In genomic region chr13:79995334-79995733, GRCh38 we compare ENCODE assay signal across 13 cellular contexts.
DNase-seq lines count a peak whose midpoint lies in the region; ATAC-seq and TF ChIP-seq lines count a peak whose summit lies in the region.
"Had no signal": no experiment of that assay in that cellular context is flagged by ENCODE, and none has a peak within 500 bp of the region (broad histone marks: within the 10 kb centered on the region; RNA-seq: fewer than 3 reads in every experiment).

No MANE protein-coding gene starts in this region.

- no peak for TF ChIP-seq CTCF in HCT116 (IDR thresholded peaks at IDR 0.05 in 2 of 3, conservative IDR thresholded peaks at IDR 0.05 in 1 of 3; ENCODE audit: borderline replicate concordance in 1 of 3, insufficient read depth in 1 of 3, low read depth in 2 of 3, low read length in 2 of 3)
- TF ChIP-seq CTCF in fibroblast of the aortic adventitia (IDR thresholded peaks at IDR 0.05; ENCODE audit: insufficient read depth, low read length): no peak

- ATAC-seq in HCT116: no peak
- ATAC-seq: activated CD8-positive, alpha-beta T cell treated with anti-CD3 and anti-CD28 coated beads, Interleukin-2, amount 10 ng/mL, durations not matched to agents 7 days and 5 days; activated naive CD8-positive, alpha-beta T cell treated with anti-CD3 and anti-CD28 coated beads, Interleukin-2, amount 50 U/mL, for 24 hours; lower lobe of right lung had no signal

- no peak overlapping the region for H3K4me3 ChIP-seq in HCT116 (replicated peaks in 1 of 2; ENCODE audit: low read depth in 1 of 2, low read length in 2 of 2)
- H3K4me3 ChIP-seq in fibroblast of the aortic adventitia (ENCODE audit: low read depth, low read length): no peak overlapping the region
- H3K4me3 ChIP-seq in skeletal muscle cell (ENCODE audit: low read depth, low read length): no peak overlapping the region
- no peak overlapping the region for H3K4me3 ChIP-seq in effector memory CD4-positive, alpha-beta T cell (ENCODE audit: insufficient read depth, low read depth, low read length, poor library complexity, severe bottlenecking)
- H3K4me3 ChIP-seq: lower lobe of right lung, SK-N-MC had no signal

- CTCF ChIA-PET in HCT116 (lab: Charles Lee): no interaction called here

- no peak for TF ChIP-seq RAD21 in HCT116 (IDR thresholded peaks at IDR 0.05; ENCODE audit: low read depth)

- POLR2A ChIA-PET in HCT116 (lab: Charles Lee): no interaction called here

- no peaks in the 10 kb centered on the region for H4K20me1 ChIP-seq in HCT116 (ENCODE audit: insufficient read depth)

- H3K27ac ChIP-seq in HCT116 (ENCODE audit: low read depth, low read length): no peak overlapping the region
- no peak overlapping the region for H3K27ac ChIP-seq in effector memory CD4-positive, alpha-beta T cell (ENCODE audit: insufficient read depth, low read length, poor library complexity, severe bottlenecking)
- H3K27ac ChIP-seq: KMS-11, lower lobe of right lung, SK-N-MC had no signal

- H3K9me3 ChIP-seq in HCT116 (ENCODE audit: control insufficient read depth in 1 of 2, insufficient read depth in 1 of 2, low read depth in 1 of 2, low read length in 2 of 2): no peaks in the 10 kb centered on the region
- no peaks in the 10 kb centered on the region for H3K9me3 ChIP-seq in effector memory CD4-positive, alpha-beta T cell (ENCODE audit: control insufficient read depth, low read length)
- H3K9me3 ChIP-seq: lower lobe of right lung had no signal

- H3K79me2 ChIP-seq in HCT116 (ENCODE audit: insufficient read depth, low read length): no peaks in the 10 kb centered on the region

- H3K9ac ChIP-seq in HCT116 (ENCODE audit: low read length): no peak overlapping the region
- H3K9ac ChIP-seq: KMS-11 had no signal

- H3K9me2 ChIP-seq in HCT116 (ENCODE audit: insufficient read depth): no peaks in the 10 kb centered on the region

- no peaks in the 10 kb centered on the region for H3K36me3 ChIP-seq in HCT116 (ENCODE audit: control insufficient read depth in 1 of 2, insufficient read depth in 2 of 2, low read length in 2 of 2)
- H3K36me3 ChIP-seq in effector memory CD4-positive, alpha-beta T cell (ENCODE audit: control insufficient read depth, insufficient read depth, low read length): no peaks in the 10 kb centered on the region
- H3K36me3 ChIP-seq: lower lobe of right lung had no signal

- RAD21 ChIA-PET in HCT116 (lab: Charles Lee; ENCODE audit: low non-redundant PET in 1 of 2, low total read pairs in 2 of 2, uncharacterized antibody in 2 of 2, unreplicated experiment in 2 of 2): no interaction called here

- H3K4me2 ChIP-seq in HCT116 (ENCODE audit: low read length): no peak overlapping the region
- H3K4me2 ChIP-seq: KMS-11 had no signal

- DNase-seq in HCT116 (ENCODE audit: low read depth, low spot score) (no peak), SW 1271 (lab: John Stamatoyannopoulos, UW) (peak; percentile 11 to 47), fibroblast of the aortic adventitia (ENCODE audit: low read depth) (peak; percentile 74), skeletal muscle cell (ENCODE audit: low read depth) (peak; percentile 49), NCI-H1105 treated with DMSO at 0.1 percent for 48 hours (lab: John Stamatoyannopoulos, UW) (no peak), activated T-cell treated with anti-CD3 and anti-CD28 coated beads for 4 hours (no peak)
- no peak for DNase-seq in effector memory CD4-positive, alpha-beta T cell
- DNase-seq: activated CD8-positive, alpha-beta T cell treated with anti-CD3 and anti-CD28 coated beads, Interleukin-2, amount 10 ng/mL, durations not matched to agents 7 days and 5 days; activated naive CD8-positive, alpha-beta T cell treated with anti-CD3 and anti-CD28 coated beads, Interleukin-2, amount 50 U/mL, for 24 hours; lower lobe of right lung; NCI-H345 had no signal

- H2AFZ ChIP-seq in HCT116 (ENCODE audit: low read depth, low read length, poor library complexity, severe bottlenecking): no peak overlapping the region

- H3K27me3 ChIP-seq in HCT116 (ENCODE audit: insufficient read depth, low read length): no peaks in the 10 kb centered on the region
- no peaks in the 10 kb centered on the region for H3K27me3 ChIP-seq in effector memory CD4-positive, alpha-beta T cell (replicated peaks; ENCODE audit: control insufficient read depth, insufficient read depth, low read length, poor library complexity, severe bottlenecking)

- peaks cover 0 to 8% of the 10 kb centered on the region in 2 experiments; a peak in 1 of 4 replicates for H3K4me1 ChIP-seq in HCT116 (ENCODE audit: control insufficient read depth in 1 of 2, insufficient read depth in 2 of 2, low read length in 2 of 2)
- H3K4me1 ChIP-seq in effector memory CD4-positive, alpha-beta T cell (ENCODE audit: control insufficient read depth, insufficient read depth, low read length, poor library complexity, severe bottlenecking): no peaks in the 10 kb centered on the region
- H3K4me1 ChIP-seq: lower lobe of right lung had no signal

- no TSS peak for BruUV-seq in HCT116 (replicated peaks; lab: Mats Ljungman, UMichigan)

- intact Hi-C loops in HCT116 (cut with micrococcal nuclease): no loop called here

- no peak for TF ChIP-seq POLR2A in HCT116 (IDR thresholded peaks at IDR 0.05; ENCODE audit: borderline replicate concordance, extremely low read depth, insufficient read depth, insufficient read length)

TF ChIP-seq in HCT116, 20 proteins besides CTCF, POLR2A, EP300 and RAD21:
- TF ChIP-seq SRF (IDR thresholded peaks at IDR 0.05; ENCODE audit: low read depth) (no peak), ZFX (IDR thresholded peaks at IDR 0.05) (no peak), TCF7L2 (IDR thresholded peaks at IDR 0.05; ENCODE audit: borderline replicate concordance, extremely low read depth, insufficient read depth, insufficient read length) (peak; percentile 46), EZH2 (IDR thresholded peaks at IDR 0.05) (no peak)

Comparison
In these comparisons a context has a peak if more than half of its experiments do, and no peak if none do; other contexts are left out.
1. DNase-seq: peak in SW 1271 (2 of 2), fibroblast of the aortic adventitia (single experiment) and skeletal muscle cell (single experiment); none in HCT116 (single experiment), effector memory CD4-positive, alpha-beta T cell (0 of 3), NCI-H1105 treated with DMSO at 0.1 percent for 48 hours (single experiment) and activated T-cell treated with anti-CD3 and anti-CD28 coated beads for 4 hours (single experiment).